In genomic region chr14:92866181-92866752, GRCh38 we compare ENCODE assay signal across 23 cellular contexts. TPM values are rescaled to one million over a fixed set of nuclear protein-coding genes. Genes with fewer than 3 reads are reported as not detected.
DNase-seq lines count a peak whose midpoint lies in the region; ATAC-seq and TF ChIP-seq lines count a peak whose summit lies in the region.
"Had no signal": no experiment of that assay in that cellular context is flagged by ENCODE, and none has a peak within 500 bp of the region (broad histone marks: within the 10 kb centered on the region; RNA-seq: fewer than 3 reads in every experiment).

No MANE protein-coding gene starts in this region.

- dilution Hi-C loops in mammary epithelial cell (cut with HindIII; ENCODE audit: low sequenced_read_pairs) = no loop called here

- no peak for TF ChIP-seq CTCF in mammary epithelial cell (conservative IDR thresholded peaks at IDR 0.05 in 1 of 2, IDR thresholded peaks at IDR 0.05 in 1 of 2; ENCODE audit: extremely low read depth in 1 of 2, insufficient read depth in 1 of 2, low read depth in 1 of 2, low read length in 2 of 2)
- no peak for TF ChIP-seq CTCF in MCF 10A (IDR thresholded peaks at IDR 0.05; ENCODE audit: unreplicated experiment)
- TF ChIP-seq CTCF in fibroblast of mammary gland (conservative IDR thresholded peaks at IDR 0.05; ENCODE audit: control insufficient read depth, insufficient read depth, low read depth, low read length) = no peak
- no peak for TF ChIP-seq CTCF in spleen (IDR thresholded peaks at IDR 0.05 in 8 of 11, conservative IDR thresholded peaks at IDR 0.05 in 3 of 11)
- TF ChIP-seq CTCF in prostate gland (IDR thresholded peaks at IDR 0.05) = no peak

- H3K9me3 ChIP-seq in mammary epithelial cell (replicated peaks; ENCODE audit: insufficient read depth, low read length) = peaks cover 3% of the 10 kb centered on the region
- H3K9me3 ChIP-seq in spleen = peaks cover 0 to 15% (median 12%) of the 10 kb centered on the region in 8 donors
- no peaks in the 10 kb centered on the region for H3K9me3 ChIP-seq in prostate gland

- H3K4me3 ChIP-seq in mammary epithelial cell (replicated peaks in 1 of 3; ENCODE audit: insufficient read depth in 1 of 3, low read depth in 2 of 3, low read length in 3 of 3) (no peak overlapping the region), fibroblast of mammary gland (ENCODE audit: control insufficient read depth, low read depth, low read length) (no peak overlapping the region), spleen (no peak overlapping the region), prostate gland (no peak overlapping the region)
- H3K4me3 ChIP-seq: BLaER1, GM12878, GM23338, SJSA1 had no signal

- H3K36me3 Mint-ChIP-seq in MCF 10A (ENCODE audit: insufficient read depth, unreplicated experiment) = no peaks in the 10 kb centered on the region

- DNase-seq in mammary epithelial cell (peak; percentile 46), MCF 10A (ENCODE audit: unreplicated experiment) (no peak), amniotic epithelial cell (ENCODE audit: low read depth) (peak; percentile 17), fibroblast of mammary gland (ENCODE audit: low read depth) (peak; percentile 73), spleen (no peak), prostate gland (ENCODE audit: low spot score) (no peak)
- DNase-seq: CD8-positive, alpha-beta memory T cell; DMS79; GDM1; MM.1S; NCI-H1105; NCI-H1694 treated with DMSO at 0.1 percent for 48 hours; NCI-H345; NCI-H69; PC-3 had no signal

- H3K79me2 ChIP-seq in mammary epithelial cell (ENCODE audit: insufficient read depth, low read length) = no peaks in the 10 kb centered on the region

- H3K27me3 ChIP-seq in mammary epithelial cell (ENCODE audit: insufficient read depth, low read length) (no peaks in the 10 kb centered on the region), spleen (replicated peaks in 1 of 7) (no peaks in the 10 kb centered on the region), prostate gland (replicated peaks; ENCODE audit: insufficient read depth) (no peaks in the 10 kb centered on the region)
- H3K27me3 ChIP-seq: BLaER1, SJSA1 had no signal

- ATAC-seq in HG03439 (IDR thresholded peaks at IDR 0.05; ENCODE audit: unreplicated experiment) = no peak
- ATAC-seq in HG03196 (IDR thresholded peaks at IDR 0.05; ENCODE audit: unreplicated experiment) = no peak
- ATAC-seq: GM12878, GM23338, HCT116, PC-3 had no signal

- peaks cover 7% of the 10 kb centered on the region for H3K9me3 Mint-ChIP-seq in MCF 10A (ENCODE audit: unreplicated experiment)
- H3K9me3 Mint-ChIP-seq: GM23338 had no signal

- no TSS peak for BruUV-seq in mammary epithelial cell (replicated peaks; lab: Mats Ljungman, UMichigan)
- BruUV-seq in MCF 10A (replicated peaks; lab: Mats Ljungman, UMichigan) = no TSS peak

- peaks cover 17% of the 10 kb centered on the region for H3K27me3 Mint-ChIP-seq in MCF 10A (ENCODE audit: insufficient read depth, unreplicated experiment)

- in situ Hi-C loops in mammary epithelial cell (cut with MboI; ENCODE audit: low sequenced_read_pairs in 2 of 2) = no loop called here

- CTCF ChIA-PET in mammary epithelial cell (lab: Charles Lee; ENCODE audit: low non-redundant PET) (no interaction called here), MCF 10A (lab: Yijun Ruan, JAX) (interaction anchor here (1.0 kb wide), 1 partner anchor 21 kb away, joined by 3 read pairs; no protein-coding TSS in a partner anchor)

- POLR2A ChIA-PET in MCF 10A (lab: Yijun Ruan, JAX) = no interaction called here

- no peak overlapping the region for H3K4me3 Mint-ChIP-seq in MCF 10A (ENCODE audit: unreplicated experiment)
- H3K4me3 Mint-ChIP-seq: CD8-positive, alpha-beta memory T cell; GM23338 had no signal

- no peak overlapping the region for H3K27ac ChIP-seq in mammary epithelial cell (ENCODE audit: insufficient read depth, low read depth, low read length)
- H3K27ac ChIP-seq in spleen = peak overlapping the region in 5 of 8 donors; percentile 42 to 76 (median 50)
- no peak overlapping the region for H3K27ac ChIP-seq in prostate gland
- H3K27ac ChIP-seq: BLaER1, SJSA1 had no signal

- no peaks in the 10 kb centered on the region for H4K20me1 ChIP-seq in mammary epithelial cell (ENCODE audit: insufficient read depth, low read length)
- H4K20me1 ChIP-seq: BLaER1 had no signal

- no peak overlapping the region for H3K27ac Mint-ChIP-seq in MCF 10A (ENCODE audit: low read depth, unreplicated experiment)
- H3K27ac Mint-ChIP-seq: CD8-positive, alpha-beta memory T cell; GM23338 had no signal

- TF ChIP-seq POLR2A in spleen (IDR thresholded peaks at IDR 0.05) (no peak), prostate gland (IDR thresholded peaks at IDR 0.05) (no peak)

- no peak overlapping the region for H3K4me2 ChIP-seq in mammary epithelial cell (ENCODE audit: insufficient read depth, low read depth, low read length)
- H3K4me2 ChIP-seq: BLaER1, GM23338 had no signal

- H3K36me3 ChIP-seq in mammary epithelial cell (ENCODE audit: insufficient read depth, low read length) = no peaks in the 10 kb centered on the region
- H3K36me3 ChIP-seq in spleen = no peaks in the 10 kb centered on the region
- H3K36me3 ChIP-seq in prostate gland = no peaks in the 10 kb centered on the region
- H3K36me3 ChIP-seq: BLaER1, SJSA1 had no signal

- 85% methylated on average over 3 of the region's 3 CpGs for WGBS in mammary epithelial cell (ENCODE audit: low coverage, missing lambda C conversion rate)
- 52 to 73% (median 66%) methylated on average over 3 of the region's 3 CpGs for WGBS in spleen, 5 donors
- 78% methylated on average over 3 of the region's 3 CpGs for WGBS in prostate gland

- intact Hi-C loops in mammary epithelial cell (cut with micrococcal nuclease) (no loop called here), MCF 10A (cut with micrococcal nuclease) (no loop called here), spleen (cut with DNase I; ENCODE audit: low total_unique reads) (no loop called here), prostate gland (cut with DNase I) (no loop called here)

- no peak overlapping the region for H2AFZ ChIP-seq in mammary epithelial cell (ENCODE audit: low read depth, low read length)
- H2AFZ ChIP-seq: GM23338 had no signal

- no peaks in the 10 kb centered on the region for H3K4me1 ChIP-seq in mammary epithelial cell (ENCODE audit: insufficient read depth, low read length)
- peaks cover 0 to 3% (median 0%) of the 10 kb centered on the region in 6 donors for H3K4me1 ChIP-seq in spleen
- H3K4me1 ChIP-seq in prostate gland (replicated peaks) = no peaks in the 10 kb centered on the region
- H3K4me1 ChIP-seq: BLaER1, SJSA1 had no signal

- no peak overlapping the region for H3K9ac ChIP-seq in mammary epithelial cell (ENCODE audit: insufficient read depth, low read length)
- H3K9ac ChIP-seq: BLaER1 had no signal

- H3K4me1 Mint-ChIP-seq in MCF 10A (ENCODE audit: insufficient read depth, unreplicated experiment) = no peaks in the 10 kb centered on the region
- H3K4me1 Mint-ChIP-seq: CD8-positive, alpha-beta memory T cell; GM23338 had no signal

RNA-seq across cellular contexts. Expression of gene CHGA, which starts 56.7 kb away (rescaled TPM):
- total RNA-seq in mammary epithelial cell = under 1 TPM; 0.33 to 0.52 TPM
- polyA plus RNA-seq in mammary epithelial cell = not detected
- polyA minus RNA-seq in mammary epithelial cell = not detected
- 0.35 TPM in 1 of 2 replicates, not detected in the other for total RNA-seq in MCF 10A (2022)
- total RNA-seq in spleen = not detected
- under 1 TPM in 2 of 3 donors, not detected in 1; 0.09 to 0.20 TPM for polyA plus RNA-seq in spleen
- total RNA-seq in prostate gland = 10 to 100 TPM; 40.5 to 55.7 TPM
- total RNA-seq: A172; CD8-positive, alpha-beta memory T cell; PC-3; SJSA1 had no signal
- polyA plus RNA-seq: CD8-positive, alpha-beta memory T cell had no signal

Comparison
In these comparisons a context has a peak if more than half of its experiments do, and no peak if none do; other contexts are left out.
1. DNase-seq: peak in mammary epithelial cell (single experiment), amniotic epithelial cell (single experiment) and fibroblast of mammary gland (single experiment); none in MCF 10A (single experiment), spleen (single experiment) and prostate gland (single experiment).
2. H3K27ac ChIP-seq: peak in spleen (5 of 8); none in mammary epithelial cell (single experiment) and prostate gland (0 of 2).
3. RNA of gene CHGA, which starts 56.7 kb away (total RNA-seq): 40.5 to 55.7 TPM in prostate gland; 0.33 to 0.52 TPM in mammary epithelial cell, 0.35 TPM in MCF 10A and not detected in spleen; every median in the first group is over 10 times any median in the second.